In the genomic region with DNA sequence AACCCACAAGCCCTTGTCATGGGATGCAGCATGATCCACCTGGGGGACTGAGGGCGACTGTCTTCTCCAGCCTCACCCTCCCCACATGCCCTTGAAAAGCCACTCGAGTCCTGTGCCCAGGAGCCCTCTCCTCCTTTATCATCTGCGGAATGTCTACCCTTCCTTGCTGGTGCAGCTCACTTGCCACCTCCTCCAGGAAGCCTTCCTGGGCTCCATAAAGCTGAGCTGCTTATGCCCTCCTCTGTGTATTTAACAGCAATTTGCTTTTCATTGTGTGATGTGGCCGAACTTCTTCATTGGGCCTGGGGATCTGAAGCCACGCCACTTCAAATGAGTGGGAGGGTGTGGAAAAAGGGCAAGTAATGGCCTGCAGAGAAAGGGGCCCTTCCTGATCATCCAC, we compare ENCODE assay signal across 24 cellular contexts. TPM values are rescaled to one million over a fixed set of nuclear protein-coding genes. Genes with fewer than 3 reads are reported as not detected.
"Had no signal": no experiment of that assay in that cellular context is flagged by ENCODE, and none has a peak within 500 bp of the region (broad histone marks: within the 10 kb centered on the region; RNA-seq: fewer than 3 reads in every experiment).

No MANE protein-coding gene starts in this region.

- H3K9ac ChIP-seq: SK-N-SH had no signal

- H3K9me3 ChIP-seq: MG63, SK-N-SH had no signal

- H3K36me3 ChIP-seq: MG63 had no signal

- H3K27ac ChIP-seq: HL-60 had no signal

- FAIRE-seq: RCC 7860 had no signal

- H3K27me3 ChIP-seq: MG63 had no signal

- H3K4me2 ChIP-seq: SK-N-SH had no signal

- H3K4me3 ChIP-seq: MG63 had no signal

- DNase-seq: Karpas-422, KG1, MG63, NCI-H1092, NCI-H1105 treated with DMSO at 0.1 percent for 48 hours, NCI-H1417 treated with DMSO at 0.1 percent for 48 hours, NCI-H146, NCI-H1694 treated with DMSO at 0.1 percent for 48 hours, NCI-H1930, NCI-H2081 treated with DMSO at 0.1 percent for 48 hours, NCI-H2171, NCI-H226, NCI-H446, NCI-H510A, NCI-H524 treated with DMSO at 0.1 percent for 48 hours, NCI-H69, NCI-H774, RPMI8226, SHP77, SK-N-SH, SW 1271 had no signal

RNA-seq across cellular contexts. Expression of a gene that starts 17.8 kb away (rescaled TPM):
- total RNA-seq: SK-MEL-5 had no signal
- polyA plus RNA-seq: SK-N-SH had no signal

RNA-seq across cellular contexts. Expression of a gene that starts 34.5 kb away (rescaled TPM):
- total RNA-seq: SK-MEL-5 had no signal
- polyA plus RNA-seq: SK-N-SH had no signal
